23 cellular contexts compared by ENCODE assay signal in the genomic region with DNA sequence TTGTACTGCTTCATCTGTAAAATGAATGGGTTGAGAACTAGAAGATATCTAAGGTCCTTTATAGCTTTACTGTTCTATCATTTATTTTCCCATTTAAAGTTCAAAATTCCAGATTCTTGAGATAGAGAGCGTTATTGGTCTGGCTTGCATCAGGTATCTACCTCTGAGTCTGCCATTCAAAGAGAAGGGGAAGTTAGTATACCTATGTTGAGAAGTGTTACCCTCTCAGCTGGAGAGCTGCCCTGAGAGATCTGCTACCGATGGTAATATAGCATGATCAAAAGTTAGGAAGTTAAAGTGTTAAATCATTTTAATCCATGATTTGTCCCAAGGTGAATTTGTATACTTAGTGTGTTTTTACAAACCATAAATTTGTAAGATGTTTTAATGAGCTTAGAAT. TPM values are rescaled to one million over a fixed set of nuclear protein-coding genes. Genes with fewer than 3 reads are reported as not detected.
DNase-seq lines count a peak whose midpoint lies in the region; ATAC-seq, FAIRE-seq and TF ChIP-seq lines count a peak whose summit lies in the region.
"Had no signal": no experiment of that assay in that cellular context is flagged by ENCODE, and none has a peak within 500 bp of the region (broad histone marks: within the 10 kb centered on the region; RNA-seq: fewer than 3 reads in every experiment).

No MANE protein-coding gene starts in this region.

- no peak for TF ChIP-seq EP300 in esophagus muscularis mucosa (IDR thresholded peaks at IDR 0.05)

- H3K79me2 ChIP-seq in Karpas-422 (ENCODE audit: low read length) (peaks cover 100% of the 10 kb centered on the region), astrocyte (ENCODE audit: insufficient read depth, low read length) (peaks cover 100% of the 10 kb centered on the region), smooth muscle cell (ENCODE audit: low read depth) (peaks cover 100% of the 10 kb centered on the region)

- H3K27ac ChIP-seq in Karpas-422 (ENCODE audit: low read length) (peak overlapping the region; percentile 2; the same call in 1 of the 2 replicates), astrocyte (ENCODE audit: low read depth, low read length) (no peak overlapping the region), smooth muscle cell (ENCODE audit: low read depth) (peak overlapping the region; percentile 33), esophagus muscularis mucosa (replicated peaks in 1 of 4) (no peak overlapping the region)
- H3K27ac ChIP-seq: A549, skin epidermis, transverse colon had no signal

- H3K9me2 ChIP-seq in Karpas-422 (replicated peaks; ENCODE audit: insufficient read depth, low read length) = no peaks in the 10 kb centered on the region
- H3K9me2 ChIP-seq: SK-N-SH had no signal

- ATAC-seq in activated T-cell treated with anti-CD3 and anti-CD28 coated beads, Interleukin-2, amount 50 U/mL, for 4 hours = no peak
- no peak for ATAC-seq in HG02798 (IDR thresholded peaks at IDR 0.05; ENCODE audit: poor library complexity, unreplicated experiment)
- ATAC-seq: A549 had no signal

- H3K9ac ChIP-seq in Karpas-422 (ENCODE audit: low read length) = no peak overlapping the region
- no peak overlapping the region for H3K9ac ChIP-seq in astrocyte (ENCODE audit: low read length)
- no peak overlapping the region for H3K9ac ChIP-seq in smooth muscle cell (ENCODE audit: low read depth)
- H3K9ac ChIP-seq: SK-N-SH had no signal

- H3K9me3 ChIP-seq in Karpas-422 (ENCODE audit: low read length) = no peaks in the 10 kb centered on the region
- no peaks in the 10 kb centered on the region for H3K9me3 ChIP-seq in astrocyte (ENCODE audit: insufficient read depth, low read depth, low read length)
- H3K9me3 ChIP-seq in smooth muscle cell (replicated peaks; ENCODE audit: low read depth) = no peaks in the 10 kb centered on the region
- H3K9me3 ChIP-seq in esophagus muscularis mucosa = no peaks in the 10 kb centered on the region
- H3K9me3 ChIP-seq: A549, BE2C, SK-N-SH, transverse colon had no signal

- H3K4me1 Mint-ChIP-seq in activated T-cell treated with anti-CD3 and anti-CD28 coated beads, Interleukin-2, amount 50 U/mL, for 4 hours (ENCODE audit: low read depth) = peaks cover 86% of the 10 kb centered on the region
- H3K4me1 Mint-ChIP-seq in astrocyte (ENCODE audit: low read depth, unreplicated experiment) = peaks cover 30% of the 10 kb centered on the region

- WGBS in smooth muscle cell (ENCODE audit: low lambda C conversion rate) = 76% methylated on average over 2 of the region's 2 CpGs
- WGBS in esophagus muscularis mucosa = 80% methylated on average over 2 of the region's 2 CpGs

- H4K20me1 ChIP-seq in Karpas-422 (ENCODE audit: insufficient read depth, low read depth, low read length) (peaks cover 14% of the 10 kb centered on the region), astrocyte (ENCODE audit: insufficient read depth, low read length) (peaks cover 97% of the 10 kb centered on the region), smooth muscle cell (ENCODE audit: low read depth) (peaks cover 100% of the 10 kb centered on the region)

- no peaks in the 10 kb centered on the region for H3K36me3 ChIP-seq in Karpas-422 (ENCODE audit: insufficient read depth, low read length)
- H3K36me3 ChIP-seq in astrocyte (ENCODE audit: insufficient read depth, low read length) = no peaks in the 10 kb centered on the region
- no peaks in the 10 kb centered on the region for H3K36me3 ChIP-seq in smooth muscle cell (ENCODE audit: low read depth)
- no peaks in the 10 kb centered on the region for H3K36me3 ChIP-seq in esophagus muscularis mucosa
- H3K36me3 ChIP-seq: BE2C, transverse colon had no signal

- TF ChIP-seq POLR2A in esophagus muscularis mucosa (IDR thresholded peaks at IDR 0.05; ENCODE audit: low read depth) = no peak

- H3K27me3 ChIP-seq in Karpas-422 (ENCODE audit: low read length) = no peaks in the 10 kb centered on the region
- H3K27me3 ChIP-seq in astrocyte (ENCODE audit: insufficient read depth, low read length) = no peaks in the 10 kb centered on the region
- H3K27me3 ChIP-seq in smooth muscle cell (ENCODE audit: low read depth) = no peaks in the 10 kb centered on the region
- H3K27me3 ChIP-seq in esophagus muscularis mucosa = no peaks in the 10 kb centered on the region
- H3K27me3 ChIP-seq: BE2C, transverse colon had no signal

- no peaks in the 10 kb centered on the region for H3K9me3 Mint-ChIP-seq in activated T-cell treated with anti-CD3 and anti-CD28 coated beads, Interleukin-2, amount 50 U/mL, for 4 hours
- no peaks in the 10 kb centered on the region for H3K9me3 Mint-ChIP-seq in astrocyte (ENCODE audit: unreplicated experiment)
- H3K9me3 Mint-ChIP-seq: activated T-helper 2 cell treated with anti-CD3 and anti-CD28 coated beads, Interferon-gamma antibody, Interleukin-2, Interleukin-4, amounts not matched to agents 10 μg/mL and 5 μg/mL and 100 μg/mL, durations not matched to agents 14 hours and 24 hours and 36 hours had no signal

- DNase-seq in activated T-cell treated with anti-CD3 and anti-CD28 coated beads, Interleukin-2, amount 50 U/mL, for 4 hours = no peak
- DNase-seq in activated T-cell treated with anti-CD3 and anti-CD28 coated beads, Interleukin-2, amount 50 U/mL, for 48 hours = no peak
- DNase-seq in Karpas-422 = no peak
- DNase-seq in astrocyte (ENCODE audit: low read depth) = no peak
- DNase-seq in smooth muscle cell (lab: John Stamatoyannopoulos, UW; ENCODE audit: unreplicated experiment) = no peak
- no peak for DNase-seq in esophagus muscularis mucosa (ENCODE audit: extremely low spot score)
- no peak for DNase-seq in NCI-H1092 (lab: John Stamatoyannopoulos, UW)
- DNase-seq: amniotic stem cell; BE2C; Calu3; EL; NCI-H1436; NCI-H524; RPMI8226; SK-N-SH; stimulated activated naive CD4-positive, alpha-beta T cell treated with Interleukin-2 at 50 U/mL for 16 hours; transverse colon had no signal

- intact Hi-C loops in esophagus muscularis mucosa (cut with DNase I) = no loop called here

- H3K4me2 ChIP-seq in Karpas-422 (ENCODE audit: low read depth, low read length, poor library complexity, severe bottlenecking) (peak overlapping the region; percentile 43), astrocyte (ENCODE audit: low read length) (no peak overlapping the region), smooth muscle cell (no peak overlapping the region)
- H3K4me2 ChIP-seq: A549, SK-N-SH had no signal

- no peaks in the 10 kb centered on the region for H3F3A ChIP-seq in smooth muscle cell (ENCODE audit: low read depth)

- H3K27ac Mint-ChIP-seq in astrocyte (ENCODE audit: unreplicated experiment) = no peak overlapping the region
- H3K27ac Mint-ChIP-seq: activated T-helper 2 cell treated with anti-CD3 and anti-CD28 coated beads, Interferon-gamma antibody, Interleukin-2, Interleukin-4, amounts not matched to agents 10 μg/mL and 5 μg/mL and 100 μg/mL, durations not matched to agents 14 hours and 24 hours and 36 hours had no signal

- H2AFZ ChIP-seq in Karpas-422 (ENCODE audit: low read length) (no peak overlapping the region), astrocyte (ENCODE audit: low read depth, low read length) (no peak overlapping the region), smooth muscle cell (ENCODE audit: low read depth) (no peak overlapping the region)

- H3K4me3 ChIP-seq in Karpas-422 (ENCODE audit: low read length) = no peak overlapping the region
- H3K4me3 ChIP-seq in astrocyte (ENCODE audit: insufficient read depth, low read depth, low read length) = no peak overlapping the region
- no peak overlapping the region for H3K4me3 ChIP-seq in smooth muscle cell
- H3K4me3 ChIP-seq in esophagus muscularis mucosa = no peak overlapping the region
- H3K4me3 ChIP-seq: A549, skin epidermis, transverse colon had no signal

- peak overlapping the region; percentile 11 for H3K4me3 Mint-ChIP-seq in activated T-cell treated with anti-CD3 and anti-CD28 coated beads, Interleukin-2, amount 50 U/mL, for 4 hours
- H3K4me3 Mint-ChIP-seq in astrocyte (ENCODE audit: unreplicated experiment) = no peak overlapping the region

- peak; percentile 9 for FAIRE-seq in astrocyte (lab: Jason Lieb, UNC)
- FAIRE-seq: A549, endometrium, keratinocyte had no signal

- H3K27me3 Mint-ChIP-seq in activated T-cell treated with anti-CD3 and anti-CD28 coated beads, Interleukin-2, amount 50 U/mL, for 4 hours (ENCODE audit: low read depth) = no peaks in the 10 kb centered on the region
- no peaks in the 10 kb centered on the region for H3K27me3 Mint-ChIP-seq in astrocyte (ENCODE audit: low read depth, unreplicated experiment)

- peaks cover 42% of the 10 kb centered on the region for H3K4me1 ChIP-seq in Karpas-422 (ENCODE audit: low read length)
- no peaks in the 10 kb centered on the region for H3K4me1 ChIP-seq in astrocyte (ENCODE audit: insufficient read depth, low read length)
- H3K4me1 ChIP-seq in smooth muscle cell (ENCODE audit: low read depth) = peaks cover 2% of the 10 kb centered on the region
- H3K4me1 ChIP-seq in esophagus muscularis mucosa = peaks cover 36 to 81% (median 70%) of the 10 kb centered on the region in 4 donors
- H3K4me1 ChIP-seq: BE2C had no signal

- TF ChIP-seq CTCF in astrocyte (IDR thresholded peaks at IDR 0.05; ENCODE audit: insufficient read depth, low read depth, low read length) (no peak), smooth muscle cell (IDR thresholded peaks at IDR 0.05; ENCODE audit: borderline replicate concordance, insufficient read depth, poor library complexity, severe bottlenecking) (no peak), esophagus muscularis mucosa (IDR thresholded peaks at IDR 0.05) (no peak)

- peaks cover 2% of the 10 kb centered on the region for H3K36me3 Mint-ChIP-seq in activated T-cell treated with anti-CD3 and anti-CD28 coated beads, Interleukin-2, amount 50 U/mL, for 4 hours (ENCODE audit: insufficient read depth)
- no peaks in the 10 kb centered on the region for H3K36me3 Mint-ChIP-seq in astrocyte (ENCODE audit: low read depth, unreplicated experiment)

RNA-seq across cellular contexts. Expression of a gene that starts 7.4 kb away (rescaled TPM):
- 10 to 100 TPM; 28.4 to 32.4 (median 28.6) TPM for total RNA-seq in activated T-cell treated with anti-CD3 and anti-CD28 coated beads, Interleukin-2, amount 50 U/mL, for 4 hours
- total RNA-seq in Karpas-422 (2014; rRNA removed; shearing (Covaris generic); ENCODE audit: low replicate concordance) = 22.8 and 30.3 TPM in 2 replicates
- total RNA-seq in astrocyte = 22.8 and 24.8 TPM in 2 replicates
- total RNA-seq in smooth muscle cell = 26.7 and 28.2 TPM in 2 replicates
- 2.7 and 5.1 TPM in 2 replicates for polyA plus RNA-seq in smooth muscle cell
- 10 to 100 TPM; 25.0 to 34.1 (median 28.1) TPM for total RNA-seq in esophagus muscularis mucosa

Comparison
In these comparisons a context has a peak if more than half of its experiments do, and no peak if none do; other contexts are left out.
1. H3K27ac ChIP-seq: peak in Karpas-422 (single experiment) and smooth muscle cell (single experiment); none in astrocyte (single experiment) and esophagus muscularis mucosa (0 of 4).